28 cellular contexts compared by ENCODE assay signal in the genomic region with DNA sequence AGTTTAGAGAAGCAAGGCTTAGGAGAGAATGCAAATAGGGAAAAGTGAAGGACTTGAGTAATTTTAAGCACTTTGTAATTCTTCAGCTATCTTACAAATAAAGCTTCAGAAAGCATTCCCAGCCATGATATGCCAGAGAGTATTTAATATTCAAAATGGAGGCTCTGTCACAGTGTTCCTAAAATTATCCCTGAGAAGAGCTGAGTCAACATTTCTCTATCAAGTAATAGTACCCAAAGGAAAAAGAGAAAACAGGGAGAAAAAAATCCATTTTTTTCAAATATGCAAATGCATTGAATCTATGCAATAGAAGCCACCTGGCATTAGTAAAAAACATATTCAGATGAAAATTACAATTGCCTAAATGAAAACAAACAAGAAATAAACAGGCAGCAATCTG.
"Had no signal": no experiment of that assay in that cellular context is flagged by ENCODE, and none has a peak within 500 bp of the region (broad histone marks: within the 10 kb centered on the region; RNA-seq: fewer than 3 reads in every experiment).

No MANE protein-coding gene starts in this region.

- FAIRE-seq: pancreas had no signal

- DNase-seq: naive thymus-derived CD8-positive, alpha-beta T cell; nephron progenitor cell; nucleus accumbens; pancreas; psoas muscle; right cardiac atrium; spleen; stimulated activated CD4-positive, alpha-beta T cell treated with anti-CD3 and anti-CD28 coated beads, Interleukin-12 subunit alpha, Interleukin-12 subunit beta, amount 100 ng/mL, for 4 hours; stimulated activated CD4-positive, alpha-beta T cell treated with anti-CD3 and anti-CD28 coated beads, Interleukin-1b, Interleukin-23, amount 100 ng/mL, for 48 hours; stimulated activated CD4-positive, alpha-beta T cell treated with anti-CD3 and anti-CD28 coated beads, Interleukin-4, amount 100 ng/mL, for 1 hour; stimulated activated CD4-positive, alpha-beta T cell treated with anti-CD3 and anti-CD28 coated beads, Interleukin-4, amount 100 ng/mL, for 4 hours; stimulated activated CD8-positive, alpha-beta memory T cell treated with anti-CD3 and anti-CD28 coated beads, Interleukin-4, amount 100 ng/mL, for 48 hours; stimulated activated naive CD4-positive, alpha-beta T cell; stimulated activated naive CD8-positive, alpha-beta T cell treated with anti-CD3 and anti-CD28 coated beads, Interleukin-15, amount 100 ng/mL, for 72 hours; stimulated activated naive CD8-positive, alpha-beta T cell treated with anti-CD3 and anti-CD28 coated beads, Interleukin-15, Interleukin-2, amounts not matched to agents 100 U/mL and 50 U/mL, for 24 hours; substantia nigra; testis; tibial artery; transverse colon; upper lobe of right lung; uterus had no signal

- H3K27me3 ChIP-seq: neutrophil, pancreas, spleen, suprapubic skin, testis, tibial artery, transverse colon, upper lobe of right lung, uterus had no signal

- H3K9me3 ChIP-seq: neutrophil, pancreas, psoas muscle, spleen, suprapubic skin, testis, tibial artery, transverse colon, upper lobe of right lung, uterus had no signal

- H3K4me1 ChIP-seq: pancreas, psoas muscle, spleen, suprapubic skin, testis, tibial artery, transverse colon, upper lobe of right lung, uterus had no signal

- H3K4me3 ChIP-seq: pancreas, psoas muscle, skin epidermis, smooth muscle cell, spleen, suprapubic skin, testis, tibial artery, transverse colon, upper lobe of right lung, uterus had no signal

- H3K27ac ChIP-seq: neutrophil, pancreas, psoas muscle, skin epidermis, spleen, suprapubic skin, testis, tibial artery, transverse colon, upper lobe of right lung, uterus had no signal

- H3K4me2 ChIP-seq: smooth muscle cell had no signal

- H3K36me3 ChIP-seq: neutrophil, pancreas, spleen, suprapubic skin, tibial artery, transverse colon, upper lobe of right lung, uterus had no signal

- ATAC-seq: naive thymus-derived CD8-positive, alpha-beta T cell; natural killer cell treated with Interleukin-12 subunit alpha and Interleukin-12 subunit beta and Interleukin-15 and Interleukin-18, amount 100 ng/mL, for 72 hours; pancreas; psoas muscle; right cardiac atrium; sciatic nerve; stimulated activated memory B cell treated with anti-CD40 and anti-IgM and Interleukin-4, amounts not matched to agents 10 μg/mL and 1 μg/mL and 100 μg/mL, for 72 hours; stimulated activated naive CD8-positive, alpha-beta T cell treated with anti-CD3 and anti-CD28 coated beads, Interleukin-15, amount 100 ng/mL, for 72 hours; stimulated activated naive CD8-positive, alpha-beta T cell treated with anti-CD3 and anti-CD28 coated beads, Interleukin-15, Interleukin-2, amounts not matched to agents 100 U/mL and 50 U/mL, for 24 hours; upper lobe of right lung had no signal
